8 cellular contexts compared by ENCODE assay signal in genomic region chr9:22009563-22009867, GRCh38. TPM values are rescaled to one million over a fixed set of nuclear protein-coding genes. Genes with fewer than 3 reads are reported as not detected.
A peak's percentile ranks its signal among the peaks of the same experiment; 100 is the strongest.
DNase-seq lines count a peak whose midpoint lies in the region; ATAC-seq and TF ChIP-seq lines count a peak whose summit lies in the region.

No MANE protein-coding gene starts in this region.

- H3K9me3 ChIP-seq in ascending aorta (no peaks in the 10 kb centered on the region), mucosa of stomach (ENCODE audit: control insufficient read depth, low read length) (no peaks in the 10 kb centered on the region)

- peak overlapping the region; percentile 87 to 93 for H3K27ac ChIP-seq in ascending aorta

- DNase-seq in activated CD4-positive, alpha-beta T cell treated with anti-CD3 and anti-CD28 coated beads, Interleukin-2, amount 10 ng/mL, durations not matched to agents 24 days and 14 days, result no peak
- DNase-seq in activated CD4-positive, alpha-beta T cell treated with anti-CD3 and anti-CD28 coated beads, Interleukin-2, amount 50 U/mL, for 4 hours, result no peak
- DNase-seq in ascending aorta (ENCODE audit: low spot score in 2 of 2), result no peak
- no peak for DNase-seq in lower leg skin (ENCODE audit: low spot score in 2 of 2)
- DNase-seq in LoVo (ENCODE audit: low spot score), result no peak
- no peak for DNase-seq in head of caudate nucleus

- peaks cover 3% of the 10 kb centered on the region for H3K36me3 Mint-ChIP-seq in activated CD4-positive, alpha-beta T cell treated with anti-CD3 and anti-CD28 coated beads, Interleukin-2, amount 10 ng/mL, durations not matched to agents 24 days and 14 days (ENCODE audit: low read depth)

- H3K4me3 ChIP-seq in ascending aorta (peak overlapping the region; percentile 76 to 78), mucosa of stomach (ENCODE audit: low read length) (no peak overlapping the region), lower leg skin (ENCODE audit: low read depth, poor library complexity, severe bottlenecking) (no peak overlapping the region)

- H3K4me1 Mint-ChIP-seq in activated CD4-positive, alpha-beta T cell treated with anti-CD3 and anti-CD28 coated beads, Interleukin-2, amount 10 ng/mL, durations not matched to agents 24 days and 14 days, result peaks cover 24% of the 10 kb centered on the region

- H3K27me3 ChIP-seq in ascending aorta (no peaks in the 10 kb centered on the region), mucosa of stomach (ENCODE audit: control insufficient read depth, insufficient read depth, low read length) (peaks cover 30% of the 10 kb centered on the region)

- peaks cover 68% of the 10 kb centered on the region for H3K27me3 Mint-ChIP-seq in activated CD4-positive, alpha-beta T cell treated with anti-CD3 and anti-CD28 coated beads, Interleukin-2, amount 10 ng/mL, durations not matched to agents 24 days and 14 days

- peaks cover 0 to 9% of the 10 kb centered on the region in 2 donors for H3K4me1 ChIP-seq in ascending aorta
- peaks cover 8% of the 10 kb centered on the region for H3K4me1 ChIP-seq in mucosa of stomach (ENCODE audit: control insufficient read depth, insufficient read depth, low read length)

- intact Hi-C loops in activated CD4-positive, alpha-beta T cell treated with anti-CD3 and anti-CD28 coated beads, Interleukin-2, amount 10 ng/mL, durations not matched to agents 24 days and 14 days (cut with micrococcal nuclease), result loop anchor here (1.0 to 5.0 kb wide), 2 partner anchors 73 to 229 kb away; no protein-coding TSS in a partner anchor
- intact Hi-C loops in ascending aorta (cut with DNase I) (loop anchor here (1.0 to 10.0 kb wide), 6 partner anchors 14 to 675 kb away; partner anchors contain the start of genes KLHL9 and MTAP), lower leg skin (cut with DNase I; ENCODE audit: low total_unique reads) (no loop called here), head of caudate nucleus (cut with DNase I) (loop anchor here (2.0 kb wide), 1 partner anchor 15 kb away; the partner anchor contains the start of genes CDKN2A and CDKN2B-AS1)

- ATAC-seq in HG03025 (IDR thresholded peaks at IDR 0.05; ENCODE audit: low FRiP score, unreplicated experiment), result peak; percentile 59

- H3K9me3 Mint-ChIP-seq in activated CD4-positive, alpha-beta T cell treated with anti-CD3 and anti-CD28 coated beads, Interleukin-2, amount 10 ng/mL, durations not matched to agents 24 days and 14 days, result peaks cover 8% of the 10 kb centered on the region

- H3K27ac Mint-ChIP-seq in activated CD4-positive, alpha-beta T cell treated with anti-CD3 and anti-CD28 coated beads, Interleukin-2, amount 10 ng/mL, durations not matched to agents 24 days and 14 days, result no peak overlapping the region

- H3K9ac ChIP-seq in mucosa of stomach (ENCODE audit: low read length), result peak overlapping the region; percentile 42

- 3 to 5% methylated on average over 5 of the region's 5 CpGs for WGBS in lower leg skin, 2 donors

- TF ChIP-seq CTCF in ascending aorta (IDR thresholded peaks at IDR 0.05) (peak; percentile 26 to 32 (median 30)), lower leg skin (IDR thresholded peaks at IDR 0.05) (no peak)

- TF ChIP-seq POLR2A in lower leg skin (IDR thresholded peaks at IDR 0.05), result no peak

- peak overlapping the region; percentile 82 for H3K4me3 Mint-ChIP-seq in activated CD4-positive, alpha-beta T cell treated with anti-CD3 and anti-CD28 coated beads, Interleukin-2, amount 10 ng/mL, durations not matched to agents 24 days and 14 days

- H3K36me3 ChIP-seq in ascending aorta, result no peaks in the 10 kb centered on the region
- no peaks in the 10 kb centered on the region for H3K36me3 ChIP-seq in mucosa of stomach (ENCODE audit: control insufficient read depth, insufficient read depth, low read length)

RNA-seq across cellular contexts. Expression of gene CDKN2B, which starts 0.4 kb away (rescaled TPM):
- total RNA-seq in activated CD4-positive, alpha-beta T cell treated with anti-CD3 and anti-CD28 coated beads, Interleukin-2, amount 10 ng/mL, durations not matched to agents 24 days and 14 days, result 0.21 and 0.33 TPM in 2 replicates
- total RNA-seq in ascending aorta, result 11.4 TPM
- total RNA-seq in lower leg skin, result 10 to 100 TPM; 37.6 to 83.2 (median 55.0) TPM

RNA-seq across cellular contexts. Expression of gene CDKN2B-AS1, which starts 14.9 kb away (rescaled TPM):
- total RNA-seq in activated CD4-positive, alpha-beta T cell treated with anti-CD3 and anti-CD28 coated beads, Interleukin-2, amount 10 ng/mL, durations not matched to agents 24 days and 14 days, result 0.42 and 0.78 TPM in 2 replicates
- not detected for total RNA-seq in ascending aorta
- total RNA-seq in lower leg skin, result under 1 TPM in 1 of 4 donors, not detected in 3; 0.49 TPM

RNA-seq across cellular contexts. Expression of gene CDKN2A, which starts 15.3 kb away (rescaled TPM):
- 2.5 and 3.7 TPM in 2 replicates for total RNA-seq in activated CD4-positive, alpha-beta T cell treated with anti-CD3 and anti-CD28 coated beads, Interleukin-2, amount 10 ng/mL, durations not matched to agents 24 days and 14 days
- total RNA-seq in ascending aorta, result 17.1 TPM
- total RNA-seq in lower leg skin, result 1 to 10 TPM in 3 of 4 donors, not detected in 1; 1.8 to 3.9 (median 1.9) TPM

Comparison
In these comparisons a context has a peak if more than half of its experiments do, and no peak if none do; other contexts are left out.
1. H3K4me3 ChIP-seq: peak in ascending aorta (2 of 2); none in mucosa of stomach (single experiment) and lower leg skin (single experiment).
2. CTCF ChIP-seq: peak in ascending aorta (3 of 3); none in lower leg skin (0 of 3).